ENCODE assay signal across 28 cellular contexts in the genomic region with DNA sequence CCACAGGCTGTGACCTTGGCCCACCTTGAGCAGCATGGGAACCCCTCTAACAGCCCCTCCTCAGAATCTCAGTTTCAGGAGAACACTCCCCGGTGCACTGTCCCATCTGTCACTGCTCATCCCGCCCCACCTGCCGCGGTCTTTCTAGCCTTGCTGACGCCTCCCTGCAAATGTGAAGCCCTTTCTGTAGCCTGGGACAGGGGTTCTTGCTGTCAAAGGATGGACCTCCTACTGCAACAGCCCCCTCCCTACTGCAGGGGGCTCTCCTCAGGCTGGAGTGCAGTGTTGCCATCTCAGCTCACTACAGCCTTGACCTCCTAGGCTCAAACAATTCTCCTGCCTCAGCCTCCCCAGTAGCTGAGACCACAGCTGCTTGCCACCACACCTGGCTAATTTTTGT. TPM values are rescaled to one million over a fixed set of nuclear protein-coding genes. Genes with fewer than 3 reads are reported as not detected.
DNase-seq lines count a peak whose midpoint lies in the region; FAIRE-seq and TF ChIP-seq lines count a peak whose summit lies in the region.
"Had no signal": no experiment of that assay in that cellular context is flagged by ENCODE, and none has a peak within 500 bp of the region (broad histone marks: within the 10 kb centered on the region; RNA-seq: fewer than 3 reads in every experiment).

No MANE protein-coding gene starts in this region.

- DNase-seq in MCF 10A (ENCODE audit: unreplicated experiment) = no peak
- no peak for DNase-seq in breast epithelium (ENCODE audit: low spot score in 2 of 2)
- DNase-seq in H9 = no peak
- no peak for DNase-seq in H1 (ENCODE audit: low read depth in 1 of 2, low spot score in 2 of 2)
- no peak for DNase-seq in neuronal stem cell (ENCODE audit: low spot score)
- DNase-seq in activated CD4-positive, alpha-beta T cell treated with anti-CD3 and anti-CD28 coated beads, Interleukin-2, amount 50 U/mL, for 4 hours = no peak
- DNase-seq in mesothelial cell of epicardium (ENCODE audit: low spot score in 2 of 2, unreplicated experiment in 2 of 2) = no peak
- DNase-seq: Caco-2; CD8-positive, alpha-beta T cell; DMS79 treated with DMSO at 0.1 percent for 48 hours; GF-D8; KBM-7; MG63; NCI-H1105 treated with DMSO at 0.1 percent for 48 hours; NCI-H146; NCI-H2029 treated with DMSO at 0.1 percent for 48 hours; NCI-H226; NCI-H510A treated with DMSO at 0.1 percent for 48 hours; NCI-H748 treated with DMSO at 0.1 percent for 48 hours; SHP77; T-cell had no signal

- H2BK5ac ChIP-seq in H9 (ENCODE audit: insufficient read length, low read length) = no peak overlapping the region
- no peak overlapping the region for H2BK5ac ChIP-seq in H1 (ENCODE audit: low read depth, low read length)
- no peak overlapping the region for H2BK5ac ChIP-seq in neuronal stem cell (ENCODE audit: low read length)

- no peak overlapping the region for H2AFZ ChIP-seq in H9 (ENCODE audit: low read length)
- no peak overlapping the region for H2AFZ ChIP-seq in H1 (ENCODE audit: low read length)
- H2AFZ ChIP-seq in neuronal stem cell (ENCODE audit: low read length) = no peak overlapping the region

- no peak overlapping the region for H3K4me3 ChIP-seq in breast epithelium
- H3K4me3 ChIP-seq in H1 (ENCODE audit: extremely low read depth in 1 of 4, insufficient read depth in 2 of 4, low read depth in 3 of 4, low read length in 4 of 4) = no peak overlapping the region
- H3K4me3 ChIP-seq in neuronal stem cell (ENCODE audit: low read length in 2 of 2) = no peak overlapping the region
- H3K4me3 ChIP-seq: A549, MG63 had no signal

- H3K4me2 ChIP-seq in H9 (ENCODE audit: insufficient read depth, insufficient read length, low read length) (no peak overlapping the region), H1 (ENCODE audit: insufficient read depth in 1 of 2, low read depth in 2 of 2, low read length in 2 of 2) (no peak overlapping the region), neuronal stem cell (ENCODE audit: insufficient read depth, low read length, poor library complexity, severe bottlenecking) (no peak overlapping the region)
- H3K4me2 ChIP-seq: A549 had no signal

- TF ChIP-seq RAD21 in H1 (IDR thresholded peaks at IDR 0.05 in 1 of 2, conservative IDR thresholded peaks at IDR 0.05 in 1 of 2; ENCODE audit: low read depth in 2 of 2, low read length in 2 of 2) = peak in 1 of 2 experiments; percentile 9; a peak in 1 of 4 replicates

- intact Hi-C loops in MCF 10A (cut with micrococcal nuclease) = no loop called here
- intact Hi-C loops in breast epithelium (cut with DNase I; ENCODE audit: low total_unique reads) = no loop called here

- H2BK15ac ChIP-seq in H9 (ENCODE audit: low read depth, low read length) = no peak overlapping the region
- H2BK15ac ChIP-seq in H1 (ENCODE audit: low read length) = no peak overlapping the region
- H2BK15ac ChIP-seq in neuronal stem cell (ENCODE audit: low read length) = no peak overlapping the region

- CTCF ChIA-PET in MCF 10A (lab: Yijun Ruan, JAX) (interaction anchor here (1.4 kb wide), 1 partner anchor 11 kb away, joined by 7 read pairs; no protein-coding TSS in a partner anchor), H1 (lab: Charles Lee; ENCODE audit: partially characterized antibody) (interaction anchor here (0.7 to 3.0 kb wide), 4 partner anchors 11 to 325 kb away, joined by 3 to 10 read pairs (median 5); no protein-coding TSS in a partner anchor)

- H4K8ac ChIP-seq in H9 (replicated peaks; ENCODE audit: insufficient read length, low read depth, low read length) = no peak overlapping the region
- no peak overlapping the region for H4K8ac ChIP-seq in H1 (ENCODE audit: extremely low read depth, insufficient read depth, low read length)
- no peak overlapping the region for H4K8ac ChIP-seq in neuronal stem cell (ENCODE audit: low read depth, low read length)

- H3K4me1 ChIP-seq in breast epithelium = peaks cover 0 to 4% of the 10 kb centered on the region in 2 donors
- H3K4me1 ChIP-seq in H9 (ENCODE audit: insufficient read depth, low read length) = peaks cover 3% of the 10 kb centered on the region; the same call in 1 of the 2 replicates
- peaks cover 2 to 19% (median 6%) of the 10 kb centered on the region in 4 experiments; a peak in 6 of 7 replicates for H3K4me1 ChIP-seq in H1 (replicated peaks in 1 of 4; ENCODE audit: control insufficient read depth in 3 of 4, insufficient read depth in 4 of 4, low read length in 3 of 4)
- H3K4me1 ChIP-seq in neuronal stem cell (ENCODE audit: control insufficient read depth in 2 of 2, insufficient read depth in 1 of 2, low read depth in 1 of 2, low read length in 2 of 2) = peaks cover 0 to 5% of the 10 kb centered on the region in 2 donors
- H3K4me1 ChIP-seq: Caco-2 had no signal

- H3K27me3 ChIP-seq in breast epithelium (peaks cover 0 to 80% of the 10 kb centered on the region in 2 donors), H9 (ENCODE audit: insufficient read depth, low read length) (peaks cover 4% of the 10 kb centered on the region; the same call in 1 of the 2 replicates), H1 (replicated peaks in 1 of 4; ENCODE audit: control insufficient read depth in 3 of 4, extremely low read depth in 1 of 4, insufficient read depth in 3 of 4, low read length in 3 of 4) (peaks cover 12 to 28% (median 24%) of the 10 kb centered on the region in 4 experiments), neuronal stem cell (ENCODE audit: control insufficient read depth in 3 of 3, insufficient read depth in 3 of 3, low read depth in 1 of 3, low read length in 3 of 3) (peaks cover 9 to 43% (median 19%) of the 10 kb centered on the region in 3 experiments)

- H3K36me3 ChIP-seq in breast epithelium (no peaks in the 10 kb centered on the region), H1 (ENCODE audit: control insufficient read depth in 2 of 4, insufficient read depth in 4 of 4, low read length in 3 of 4) (no peaks in the 10 kb centered on the region), neuronal stem cell (replicated peaks in 1 of 2; ENCODE audit: control insufficient read depth in 2 of 2, insufficient read depth in 2 of 2, low read length in 2 of 2) (no peaks in the 10 kb centered on the region)
- H3K36me3 ChIP-seq: MG63 had no signal

- no peak for FAIRE-seq in H1 (lab: Jason Lieb, UNC)
- FAIRE-seq: A549, GM12891, H54, HTR-8/SVneo had no signal

- no peak overlapping the region for H2BK12ac ChIP-seq in H9 (ENCODE audit: insufficient read length, low read depth, low read length)
- H2BK12ac ChIP-seq in H1 (ENCODE audit: low read depth, low read length) = no peak overlapping the region
- H2BK12ac ChIP-seq in neuronal stem cell (ENCODE audit: low read length) = no peak overlapping the region

- H4K5ac ChIP-seq in H9 (ENCODE audit: insufficient read length, low read depth, low read length) (no peak overlapping the region), H1 (ENCODE audit: insufficient read length, low read depth, low read length) (no peak overlapping the region)

- H2AK5ac ChIP-seq in H9 (ENCODE audit: insufficient read length, low read length) (no peak overlapping the region), H1 (ENCODE audit: low read depth, low read length) (no peak overlapping the region), neuronal stem cell (ENCODE audit: low read depth, low read length) (peak overlapping the region; percentile 29)

- H3K56ac ChIP-seq in H9 (ENCODE audit: insufficient read length, low read depth, low read length) (no peak overlapping the region), H1 (replicated peaks; ENCODE audit: insufficient read length, low read depth, low read length) (no peak overlapping the region)

- TF ChIP-seq CTCF in MCF 10A (IDR thresholded peaks at IDR 0.05; ENCODE audit: unreplicated experiment) (no peak), breast epithelium (IDR thresholded peaks at IDR 0.05) (no peak), H9 (conservative IDR thresholded peaks at IDR 0.05) (peak; percentile 34; the same call in 2 of the 3 replicates), H1 (IDR thresholded peaks at IDR 0.05; ENCODE audit: control extremely low read depth in 1 of 3, insufficient read depth in 1 of 3, low read depth in 1 of 3, low read length in 3 of 3) (peak; percentile 11 to 41 (median 35); a peak in 3 of 4 replicates), mesothelial cell of epicardium (IDR thresholded peaks at IDR 0.05; ENCODE audit: unreplicated experiment) (no peak)

- POLR2A ChIA-PET in MCF 10A (lab: Yijun Ruan, JAX) (interaction anchor here (0.9 kb wide), 1 partner anchor 38 kb away, joined by 3 read pairs; no protein-coding TSS in a partner anchor), H1 (lab: Charles Lee; ENCODE audit: partially characterized antibody) (interaction anchor here (1.1 kb wide), 1 partner anchor 18 kb away, joined by 3 read pairs; no protein-coding TSS in a partner anchor)

- H3K4ac ChIP-seq in H9 (ENCODE audit: low read depth, low read length) (no peak overlapping the region), H1 (replicated peaks; ENCODE audit: insufficient read length, low read depth, low read length) (no peak overlapping the region), neuronal stem cell (ENCODE audit: low read length) (no peak overlapping the region)

- H3K9me3 Mint-ChIP-seq in MCF 10A (ENCODE audit: unreplicated experiment) = no peaks in the 10 kb centered on the region
- peaks cover 9% of the 10 kb centered on the region in 2 experiments; a peak in 4 of 5 replicates for H3K9me3 Mint-ChIP-seq in H9
- no peaks in the 10 kb centered on the region for H3K9me3 Mint-ChIP-seq in mesothelial cell of epicardium
- H3K9me3 Mint-ChIP-seq: CD8-positive, alpha-beta T cell had no signal

- peak overlapping the region; percentile 43 for H3K27ac Mint-ChIP-seq in MCF 10A (ENCODE audit: low read depth, unreplicated experiment)
- no peak overlapping the region for H3K27ac Mint-ChIP-seq in H9
- no peak overlapping the region for H3K27ac Mint-ChIP-seq in mesothelial cell of epicardium
- H3K27ac Mint-ChIP-seq: CD8-positive, alpha-beta T cell had no signal

- H3K4me3 Mint-ChIP-seq in MCF 10A (ENCODE audit: unreplicated experiment) (no peak overlapping the region), H9 (no peak overlapping the region; a peak in 1 of 5 replicates), mesothelial cell of epicardium (no peak overlapping the region)
- H3K4me3 Mint-ChIP-seq: CD8-positive, alpha-beta T cell; T-cell had no signal

- H2BK20ac ChIP-seq in H9 (ENCODE audit: low read depth, low read length, poor library complexity, severe bottlenecking) = no peak overlapping the region
- H2BK20ac ChIP-seq in H1 (ENCODE audit: low read length) = no peak overlapping the region

- H3K4me1 Mint-ChIP-seq in MCF 10A (ENCODE audit: insufficient read depth, unreplicated experiment) (peaks cover 9% of the 10 kb centered on the region), H9 (peaks cover 33 to 39% of the 10 kb centered on the region in 2 experiments), mesothelial cell of epicardium (no peaks in the 10 kb centered on the region)

- H3K36me3 Mint-ChIP-seq in MCF 10A (ENCODE audit: insufficient read depth, unreplicated experiment) = peaks cover 4% of the 10 kb centered on the region
- peaks cover 0 to 8% (median 2%) of the 10 kb centered on the region in 3 experiments; a peak in 4 of 7 replicates for H3K36me3 Mint-ChIP-seq in H9 (ENCODE audit: insufficient read depth in 1 of 3, low read depth in 3 of 3)
- no peaks in the 10 kb centered on the region for H3K36me3 Mint-ChIP-seq in mesothelial cell of epicardium
- H3K36me3 Mint-ChIP-seq: CD8-positive, alpha-beta T cell; T-cell had no signal

- no TSS peak for BruUV-seq in MCF 10A (replicated peaks; lab: Mats Ljungman, UMichigan)

- no peak for TF ChIP-seq POLR2A in breast epithelium (IDR thresholded peaks at IDR 0.05)
- TF ChIP-seq POLR2A in H1 (IDR thresholded peaks at IDR 0.05; ENCODE audit: control extremely low read depth in 1 of 2, low read depth in 2 of 2, low read length in 2 of 2) = no peak

- H3K23me2 ChIP-seq in H9 (ENCODE audit: insufficient read length, low read depth, low read length, poor library complexity, severe bottlenecking) (peaks cover 10% of the 10 kb centered on the region), H1 (ENCODE audit: low read depth, low read length) (peaks cover 6% of the 10 kb centered on the region; the same call in 1 of the 2 replicates)

- H3K9ac ChIP-seq in H9 (ENCODE audit: extremely low read depth, insufficient read length, low read length) = no peak overlapping the region
- H3K9ac ChIP-seq in H1 (replicated peaks in 1 of 4; ENCODE audit: extremely low read depth in 1 of 4, low read depth in 3 of 4, low read length in 3 of 4) = no peak overlapping the region
- H3K9ac ChIP-seq in neuronal stem cell (ENCODE audit: low read depth, low read length, poor library complexity) = no peak overlapping the region

- no peak overlapping the region for H4K91ac ChIP-seq in H9 (ENCODE audit: insufficient read length, low read depth, low read length)
- no peak overlapping the region for H4K91ac ChIP-seq in H1 (replicated peaks; ENCODE audit: insufficient read length, low read length)
- H4K91ac ChIP-seq in neuronal stem cell (ENCODE audit: low read depth, low read length, poor library complexity) = no peak overlapping the region

- H3T11ph ChIP-seq in H9 (ENCODE audit: low read length) = no peak overlapping the region

- H3K14ac ChIP-seq in H9 (ENCODE audit: insufficient read depth, low read length) (no peak overlapping the region), H1 (ENCODE audit: insufficient read length) (no peak overlapping the region), neuronal stem cell (ENCODE audit: low read length) (no peak overlapping the region)

- H4K20me1 ChIP-seq in H9 (ENCODE audit: control insufficient read depth, insufficient read depth, insufficient read length) (no peaks in the 10 kb centered on the region), H1 (replicated peaks in 1 of 2; ENCODE audit: control insufficient read depth in 1 of 2, insufficient read depth in 2 of 2, low read length in 2 of 2) (no peaks in the 10 kb centered on the region)

- no CpG with 5 or more reads among the region's 5 CpGs for WGBS in H9 (ENCODE audit: extremely low coverage, insufficient read length, low lambda C conversion rate)
- 87% methylated on average over 5 of the region's 5 CpGs; no CpG with 5 or more reads in 1 of the 2 experiments for WGBS in H1 (ENCODE audit: extremely low coverage in 1 of 2, insufficient coverage in 1 of 2, insufficient read length in 1 of 2, insufficient replicate concordance in 2 of 2, low coverage in 1 of 2, low lambda C conversion rate in 2 of 2, missing lambda C conversion rate in 1 of 2), 2 experiments
- WGBS in neuronal stem cell (ENCODE audit: extremely low coverage in 2 of 2, insufficient read length in 2 of 2, insufficient replicate concordance in 1 of 2), 2 donors = no CpG with 5 or more reads among the region's 5 CpGs

- H3K18ac ChIP-seq in H9 (ENCODE audit: insufficient read length, low read depth, low read length) (no peak overlapping the region), H1 (ENCODE audit: extremely low read depth, low read length) (no peak overlapping the region), neuronal stem cell (ENCODE audit: low read length) (no peak overlapping the region)

- H3K27me3 Mint-ChIP-seq in MCF 10A (ENCODE audit: insufficient read depth, unreplicated experiment) (peaks cover 13% of the 10 kb centered on the region), H9 (ENCODE audit: low read depth) (peaks cover 77% of the 10 kb centered on the region), mesothelial cell of epicardium (ENCODE audit: low read depth) (peaks cover 95% of the 10 kb centered on the region)

- peaks cover 4 to 9% of the 10 kb centered on the region in 2 donors for H3K9me3 ChIP-seq in breast epithelium
- no peaks in the 10 kb centered on the region for H3K9me3 ChIP-seq in H9 (ENCODE audit: control insufficient read depth, low read depth, low read length)
- peaks cover 0 to 5% of the 10 kb centered on the region in 2 experiments; a peak in 1 of 4 replicates for H3K9me3 ChIP-seq in H1 (ENCODE audit: insufficient read depth in 2 of 2, low read depth in 1 of 2, low read length in 1 of 2)
- H3K9me3 ChIP-seq in neuronal stem cell (replicated peaks in 1 of 2; ENCODE audit: control insufficient read depth in 2 of 2, insufficient read depth in 1 of 2, low read depth in 1 of 2, low read length in 2 of 2) = peaks cover 10 to 13% of the 10 kb centered on the region in 2 donors
- H3K9me3 ChIP-seq: A549, Caco-2, MG63 had no signal

- H3K27ac ChIP-seq in breast epithelium (no peak overlapping the region), H9 (ENCODE audit: insufficient read length, low read depth, low read length) (no peak overlapping the region), H1 (ENCODE audit: low read depth, low read length) (no peak overlapping the region), neuronal stem cell (replicated peaks; ENCODE audit: low read length) (no peak overlapping the region)
- H3K27ac ChIP-seq: A549, C4-2B had no signal

- H3K79me1 ChIP-seq in H9 (ENCODE audit: insufficient read depth, low read depth, low read length, poor library complexity, severe bottlenecking) = no peaks in the 10 kb centered on the region
- no peaks in the 10 kb centered on the region for H3K79me1 ChIP-seq in H1 (ENCODE audit: low read depth, low read length)
- no peaks in the 10 kb centered on the region for H3K79me1 ChIP-seq in neuronal stem cell (ENCODE audit: low read depth, low read length)

- H2BK120ac ChIP-seq in H9 (ENCODE audit: low read depth, low read length, poor library complexity, severe bottlenecking) (no peak overlapping the region), H1 (replicated peaks; ENCODE audit: low read depth, low read length) (no peak overlapping the region), neuronal stem cell (ENCODE audit: low read depth, low read length) (no peak overlapping the region)

- no peak for TF ChIP-seq EP300 in H1 (IDR thresholded peaks at IDR 0.05; ENCODE audit: borderline replicate concordance in 1 of 2, low read depth in 2 of 2, low read length in 2 of 2)

- H3K79me2 ChIP-seq in H9 (ENCODE audit: insufficient read depth, low read length) = no peaks in the 10 kb centered on the region
- H3K79me2 ChIP-seq in H1 (ENCODE audit: control insufficient read depth in 1 of 2, insufficient read depth in 2 of 2, low read length in 2 of 2) = no peaks in the 10 kb centered on the region

- H3K23ac ChIP-seq in H9 (ENCODE audit: insufficient read length, low read depth, low read length) = no peak overlapping the region
- H3K23ac ChIP-seq in H1 (ENCODE audit: insufficient read length) = no peak overlapping the region
- H3K23ac ChIP-seq in neuronal stem cell (ENCODE audit: low read depth, low read length, poor library complexity) = no peak overlapping the region

RNA-seq across cellular contexts. Expression of gene OR2V1, which starts 20.0 kb away (rescaled TPM):
- not detected in 2 replicates for total RNA-seq in MCF 10A (2022)
- total RNA-seq in breast epithelium = not detected
- not detected in 2 replicates for total RNA-seq in H9 (2021)
- not detected in 2 replicates for total RNA-seq in H1 (2021; fragmentation: NEBNext Ultra II Directional; extraction: Animal tissue kit (Norgen Biotek cat#: 25700))
- not detected in 2 replicates for polyA plus RNA-seq in H1 (2011; rRNA removed)
- not detected for polyA plus RNA-seq in H1 (2011; cell fraction: cytosol; rRNA removed)
- polyA plus RNA-seq in H1 (2011; cell fraction: nucleus; rRNA removed) = not detected
- polyA plus RNA-seq in H1 (2012, experiment 1 of 2) = not detected in 4 replicates
- not detected for polyA plus RNA-seq in H1 (2012, experiment 2 of 2)
- not detected for polyA plus RNA-seq in H1 (2013, experiment 1 of 2)
- polyA plus RNA-seq in H1 (2013, experiment 2 of 2) = not detected
- polyA minus RNA-seq in H1 (2011; rRNA and poly(A)+ RNA removed) = not detected in 2 replicates
- not detected for polyA minus RNA-seq in H1 (2011; cell fraction: cytosol; rRNA and poly(A)+ RNA removed)
- polyA minus RNA-seq in H1 (2011; cell fraction: nucleus; rRNA and poly(A)+ RNA removed) = not detected
- polyA plus RNA-seq in neuronal stem cell (2013, experiment 1 of 2) = not detected
- polyA plus RNA-seq in neuronal stem cell (2013, experiment 2 of 2) = not detected
- not detected in 3 replicates for total RNA-seq in mesothelial cell of epicardium
- total RNA-seq: Caco-2; CD8-positive, alpha-beta T cell; LHCN-M2; SK-MEL-5; T-cell had no signal
- polyA plus RNA-seq: A549 had no signal

RNA-seq across cellular contexts. Expression of gene OR2V2, which starts 36.4 kb away (rescaled TPM):
- not detected in 2 replicates for total RNA-seq in MCF 10A (2022)
- not detected for total RNA-seq in breast epithelium
- total RNA-seq in H9 (2021) = not detected in 2 replicates
- not detected in 2 replicates for total RNA-seq in H1 (2021; fragmentation: NEBNext Ultra II Directional; extraction: Animal tissue kit (Norgen Biotek cat#: 25700))
- not detected in 2 replicates for polyA plus RNA-seq in H1 (2011; rRNA removed)
- not detected for polyA plus RNA-seq in H1 (2011; cell fraction: cytosol; rRNA removed)
- not detected for polyA plus RNA-seq in H1 (2011; cell fraction: nucleus; rRNA removed)
- not detected in 4 replicates for polyA plus RNA-seq in H1 (2012, experiment 1 of 2)
- polyA plus RNA-seq in H1 (2012, experiment 2 of 2) = not detected
- polyA plus RNA-seq in H1 (2013, experiment 1 of 2) = not detected
- not detected for polyA plus RNA-seq in H1 (2013, experiment 2 of 2)
- polyA minus RNA-seq in H1 (2011; rRNA and poly(A)+ RNA removed) = not detected in 2 replicates
- not detected for polyA minus RNA-seq in H1 (2011; cell fraction: cytosol; rRNA and poly(A)+ RNA removed)
- polyA minus RNA-seq in H1 (2011; cell fraction: nucleus; rRNA and poly(A)+ RNA removed) = not detected
- polyA plus RNA-seq in neuronal stem cell (2013, experiment 1 of 2) = not detected
- polyA plus RNA-seq in neuronal stem cell (2013, experiment 2 of 2) = not detected
- not detected in 3 replicates for total RNA-seq in mesothelial cell of epicardium
- total RNA-seq: Caco-2; CD8-positive, alpha-beta T cell; LHCN-M2; SK-MEL-5; T-cell had no signal
- polyA plus RNA-seq: A549 had no signal

Comparison
In these comparisons a context has a peak if more than half of its experiments do, and no peak if none do; other contexts are left out.
1. CTCF ChIP-seq: peak in H9 (single experiment) and H1 (3 of 3); none in MCF 10A (single experiment), breast epithelium (0 of 3) and mesothelial cell of epicardium (single experiment).